Comparison of ENCODE assay signal across 27 cellular contexts in the genomic region with DNA sequence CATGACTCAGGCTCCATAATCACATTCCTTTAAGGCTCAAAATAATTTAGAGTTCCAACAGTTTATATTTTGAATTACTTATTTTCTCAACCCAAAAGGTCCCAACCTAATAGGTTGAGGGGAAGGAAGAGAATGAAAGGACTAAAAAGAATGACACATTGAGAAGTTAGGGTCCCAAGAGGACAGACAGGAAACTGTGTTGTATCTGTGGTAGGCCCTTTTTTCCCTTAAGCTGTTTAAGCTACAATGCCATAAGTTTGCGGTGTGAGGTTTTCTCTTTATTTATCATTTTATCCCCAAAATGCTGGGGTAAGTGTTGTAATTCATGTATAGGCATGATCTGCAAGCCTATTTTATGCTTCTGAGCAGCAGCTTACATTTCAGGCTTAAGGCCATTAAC.
DNase-seq lines count a peak whose midpoint lies in the region; ATAC-seq and TF ChIP-seq lines count a peak whose summit lies in the region.
"Had no signal": no experiment of that assay in that cellular context is flagged by ENCODE, and none has a peak within 500 bp of the region (broad histone marks: within the 10 kb centered on the region; RNA-seq: fewer than 3 reads in every experiment).

No MANE protein-coding gene starts in this region.

- H3K4me3 Mint-ChIP-seq in type B pancreatic cell, result no peak overlapping the region
- H3K4me3 Mint-ChIP-seq: activated CD4-positive, alpha-beta T cell treated with anti-CD3 and anti-CD28 coated beads for 36 hours; brain; CD4-positive, alpha-beta T cell; H9; IgD-negative memory B cell; natural killer cell treated with Interleukin-12 subunit alpha and Interleukin-12 subunit beta and Interleukin-15 and Interleukin-18, amount 100 ng/mL, for 72 hours; stimulated activated memory B cell treated with anti-CD40 and anti-IgM and Interleukin-4, amounts not matched to agents 10 μg/mL and 1 μg/mL and 100 μg/mL, for 72 hours had no signal

- H4K20me1 ChIP-seq in SK-N-SH (ENCODE audit: insufficient read depth), result no peaks in the 10 kb centered on the region

- peaks cover 11% of the 10 kb centered on the region for H3K4me1 Mint-ChIP-seq in type B pancreatic cell (ENCODE audit: unreplicated experiment)
- H3K4me1 Mint-ChIP-seq: brain had no signal

- H3K4me2 ChIP-seq in SK-N-SH, result no peak overlapping the region

- H3K27ac ChIP-seq in SK-N-SH (ENCODE audit: low read depth in 2 of 2, low read length in 1 of 2), result peak overlapping the region; percentile 47 to 76
- H3K27ac ChIP-seq: lower lobe of right lung, pancreas, right lobe of liver, suprapubic skin had no signal

- no peak for TF ChIP-seq RAD21 in SK-N-SH (IDR thresholded peaks at IDR 0.05; ENCODE audit: low read length)

- peaks cover 13% of the 10 kb centered on the region for H3K9me3 Mint-ChIP-seq in type B pancreatic cell
- H3K9me3 Mint-ChIP-seq: brain; CD4-positive, alpha-beta T cell; natural killer cell treated with Interleukin-12 subunit alpha and Interleukin-12 subunit beta and Interleukin-15 and Interleukin-18, amount 100 ng/mL, for 72 hours; stimulated activated memory B cell treated with anti-CD40 and anti-IgM and Interleukin-4, amounts not matched to agents 10 μg/mL and 1 μg/mL and 100 μg/mL, for 72 hours had no signal

- no peaks in the 10 kb centered on the region for H3K36me3 Mint-ChIP-seq in type B pancreatic cell
- H3K36me3 Mint-ChIP-seq: brain; natural killer cell treated with Interleukin-12 subunit alpha and Interleukin-12 subunit beta and Interleukin-15 and Interleukin-18, amount 100 ng/mL, for 72 hours; stimulated activated memory B cell treated with anti-CD40 and anti-IgM and Interleukin-4, amounts not matched to agents 10 μg/mL and 1 μg/mL and 100 μg/mL, for 72 hours had no signal

- H3K27ac Mint-ChIP-seq in type B pancreatic cell, result peak overlapping the region; percentile 61
- H3K27ac Mint-ChIP-seq: activated CD4-positive, alpha-beta T cell treated with anti-CD3 and anti-CD28 coated beads for 36 hours; CD4-positive, alpha-beta T cell; H9; IgD-negative memory B cell; natural killer cell treated with Interleukin-12 subunit alpha and Interleukin-12 subunit beta and Interleukin-15 and Interleukin-18, amount 100 ng/mL, for 72 hours; stimulated activated memory B cell treated with anti-CD40 and anti-IgM and Interleukin-4, amounts not matched to agents 10 μg/mL and 1 μg/mL and 100 μg/mL, for 72 hours had no signal

- TF ChIP-seq EP300 in SK-N-SH (IDR thresholded peaks at IDR 0.05; ENCODE audit: borderline replicate concordance in 1 of 2, low read depth in 1 of 2, low read length in 1 of 2), result no peak

- H3K79me2 ChIP-seq in SK-N-SH (ENCODE audit: insufficient read depth), result no peaks in the 10 kb centered on the region

- 25% methylated on average over 1 of the region's 1 CpG for WGBS in SK-N-SH (ENCODE audit: low lambda C conversion rate)

- H3K9ac ChIP-seq in SK-N-SH, result no peak overlapping the region

- no peak for DNase-seq in SK-N-SH
- DNase-seq in fibroblast of villous mesenchyme (ENCODE audit: low read depth), result peak; percentile 19
- no peak for DNase-seq in type B pancreatic cell (ENCODE audit: extremely low spot score, unreplicated experiment)
- no peak for DNase-seq in activated T-cell treated with anti-CD3 and anti-CD28 coated beads, Interleukin-2, amount 50 U/mL, for 48 hours
- no peak for DNase-seq in stimulated activated naive CD4-positive, alpha-beta T cell (lab: John Stamatoyannopoulos, UW)
- DNase-seq in activated CD4-positive, alpha-beta T cell treated with anti-CD3 and anti-CD28 coated beads, Interleukin-2, amount 50 U/mL, for 1 hour, result no peak
- DNase-seq: activated CD4-positive, alpha-beta T cell treated with anti-CD3 and anti-CD28 coated beads for 36 hours; activated gamma-delta T cell treated with Interleukin-2 at 50 U/mL for 16 hours; CD4-positive, alpha-beta T cell; H9; head of caudate nucleus; kidney; lower lobe of right lung; mucosa of descending colon; NCI-H2029; NCI-H226; NCI-H774; pancreas; right lobe of liver; RPMI8226; stimulated activated CD4-positive, alpha-beta T cell treated with anti-CD3 and anti-CD28 coated beads, Interleukin-4, amount 100 ng/mL, for 4 hours had no signal

- H3F3A ChIP-seq in SK-N-SH (replicated peaks; ENCODE audit: insufficient read depth), result no peaks in the 10 kb centered on the region

- no peaks in the 10 kb centered on the region for H3K9me3 ChIP-seq in SK-N-SH
- H3K9me3 ChIP-seq: lower lobe of right lung, mucosa of descending colon, pancreas, right lobe of liver, suprapubic skin had no signal

- TF ChIP-seq CTCF in SK-N-SH (IDR thresholded peaks at IDR 0.05), result no peak
- TF ChIP-seq CTCF in fibroblast of villous mesenchyme (IDR thresholded peaks at IDR 0.05; ENCODE audit: insufficient read depth, low read depth, low read length), result no peak
- TF ChIP-seq CTCF in type B pancreatic cell (conservative IDR thresholded peaks at IDR 0.05), result no peak

- peak; percentile 70 for ATAC-seq in GM18907 (IDR thresholded peaks at IDR 0.05; ENCODE audit: unreplicated experiment)
- ATAC-seq: activated CD4-positive, alpha-beta T cell treated with anti-CD3 and anti-CD28 coated beads for 36 hours; lower lobe of right lung; mucosa of descending colon; natural killer cell treated with Interleukin-12 subunit alpha and Interleukin-12 subunit beta and Interleukin-15 and Interleukin-18, amount 100 ng/mL, for 72 hours; pancreas; right lobe of liver; stimulated activated memory B cell treated with anti-CD40 and anti-IgM and Interleukin-4, amounts not matched to agents 10 μg/mL and 1 μg/mL and 100 μg/mL, for 72 hours had no signal

- no peaks in the 10 kb centered on the region for H3K9me2 ChIP-seq in SK-N-SH

- H3K27me3 ChIP-seq in SK-N-SH (ENCODE audit: insufficient read depth), result no peaks in the 10 kb centered on the region
- H3K27me3 ChIP-seq: right lobe of liver, suprapubic skin had no signal

- no peaks in the 10 kb centered on the region for H3K36me3 ChIP-seq in SK-N-SH (replicated peaks in 1 of 2; ENCODE audit: control insufficient read depth in 1 of 2, insufficient read depth in 2 of 2, low read length in 1 of 2)
- H3K36me3 ChIP-seq: lower lobe of right lung, pancreas, right lobe of liver, suprapubic skin had no signal

- H3K4me3 ChIP-seq in SK-N-SH (ENCODE audit: low read depth in 2 of 2, low read length in 1 of 2) (no peak overlapping the region; a peak in 1 of 4 replicates), fibroblast of villous mesenchyme (ENCODE audit: low read depth, low read length) (no peak overlapping the region)
- H3K4me3 ChIP-seq: lower lobe of right lung, mucosa of descending colon, pancreas, right lobe of liver, suprapubic skin had no signal

- no peaks in the 10 kb centered on the region for H3K27me3 Mint-ChIP-seq in type B pancreatic cell
- H3K27me3 Mint-ChIP-seq: activated CD4-positive, alpha-beta T cell treated with anti-CD3 and anti-CD28 coated beads for 36 hours; CD4-positive, alpha-beta T cell; IgD-negative memory B cell; stimulated activated memory B cell treated with anti-CD40 and anti-IgM and Interleukin-4, amounts not matched to agents 10 μg/mL and 1 μg/mL and 100 μg/mL, for 72 hours had no signal

- H3K4me1 ChIP-seq in SK-N-SH (ENCODE audit: control insufficient read depth in 1 of 2, insufficient read depth in 2 of 2, low read depth in 1 of 2, low read length in 1 of 2), result peaks cover 0 to 5% of the 10 kb centered on the region in 2 experiments; a peak in 2 of 4 replicates
- H3K4me1 ChIP-seq: lower lobe of right lung, pancreas, right lobe of liver, suprapubic skin had no signal

- POLR2A ChIA-PET in SK-N-SH (lab: Yijun Ruan, JAX), result no interaction called here

- H2AFZ ChIP-seq in SK-N-SH (ENCODE audit: low read depth), result peak overlapping the region; percentile 49; the same call in 1 of the 2 replicates

- CTCF ChIA-PET in SK-N-SH (lab: Yijun Ruan, JAX), result no interaction called here

TF ChIP-seq in SK-N-SH, 30 proteins besides CTCF, POLR2A, EP300 and RAD21:
- TF ChIP-seq, protein P1, sequence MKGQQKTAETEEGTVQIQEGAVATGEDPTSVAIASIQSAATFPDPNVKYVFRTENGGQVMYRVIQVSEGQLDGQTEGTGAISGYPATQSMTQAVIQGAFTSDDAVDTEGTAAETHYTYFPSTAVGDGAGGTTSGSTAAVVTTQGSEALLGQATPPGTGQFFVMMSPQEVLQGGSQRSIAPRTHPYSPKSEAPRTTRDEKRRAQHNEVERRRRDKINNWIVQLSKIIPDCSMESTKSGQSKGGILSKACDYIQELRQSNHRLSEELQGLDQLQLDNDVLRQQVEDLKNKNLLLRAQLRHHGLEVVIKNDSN (IDR thresholded peaks at IDR 0.05; ENCODE audit: borderline replicate concordance, low read depth), result 0 out of 2 replicates have a peak, but pooled peaks have one; percentile 48
- TF ChIP-seq, protein P2, sequence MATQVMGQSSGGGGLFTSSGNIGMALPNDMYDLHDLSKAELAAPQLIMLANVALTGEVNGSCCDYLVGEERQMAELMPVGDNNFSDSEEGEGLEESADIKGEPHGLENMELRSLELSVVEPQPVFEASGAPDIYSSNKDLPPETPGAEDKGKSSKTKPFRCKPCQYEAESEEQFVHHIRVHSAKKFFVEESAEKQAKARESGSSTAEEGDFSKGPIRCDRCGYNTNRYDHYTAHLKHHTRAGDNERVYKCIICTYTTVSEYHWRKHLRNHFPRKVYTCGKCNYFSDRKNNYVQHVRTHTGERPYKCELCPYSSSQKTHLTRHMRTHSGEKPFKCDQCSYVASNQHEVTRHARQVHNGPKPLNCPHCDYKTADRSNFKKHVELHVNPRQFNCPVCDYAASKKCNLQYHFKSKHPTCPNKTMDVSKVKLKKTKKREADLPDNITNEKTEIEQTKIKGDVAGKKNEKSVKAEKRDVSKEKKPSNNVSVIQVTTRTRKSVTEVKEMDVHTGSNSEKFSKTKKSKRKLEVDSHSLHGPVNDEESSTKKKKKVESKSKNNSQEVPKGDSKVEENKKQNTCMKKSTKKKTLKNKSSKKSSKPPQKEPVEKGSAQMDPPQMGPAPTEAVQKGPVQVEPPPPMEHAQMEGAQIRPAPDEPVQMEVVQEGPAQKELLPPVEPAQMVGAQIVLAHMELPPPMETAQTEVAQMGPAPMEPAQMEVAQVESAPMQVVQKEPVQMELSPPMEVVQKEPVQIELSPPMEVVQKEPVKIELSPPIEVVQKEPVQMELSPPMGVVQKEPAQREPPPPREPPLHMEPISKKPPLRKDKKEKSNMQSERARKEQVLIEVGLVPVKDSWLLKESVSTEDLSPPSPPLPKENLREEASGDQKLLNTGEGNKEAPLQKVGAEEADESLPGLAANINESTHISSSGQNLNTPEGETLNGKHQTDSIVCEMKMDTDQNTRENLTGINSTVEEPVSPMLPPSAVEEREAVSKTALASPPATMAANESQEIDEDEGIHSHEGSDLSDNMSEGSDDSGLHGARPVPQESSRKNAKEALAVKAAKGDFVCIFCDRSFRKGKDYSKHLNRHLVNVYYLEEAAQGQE (IDR thresholded peaks at IDR 0.05; ENCODE audit: low read depth, low read length), result no peak
TF ChIP-seq in SK-N-SH: peak in this region for 1.
